ENCODE assay signal across 1 cellular context in genomic region chr5:43065384-43066230, GRCh38.
TF ChIP-seq lines count a peak whose summit lies in the region.

No MANE protein-coding gene starts in this region.

TF ChIP-seq in HepG2, 621 proteins besides CTCF, POLR2A, EP300 and RAD21 (continued from another document):
- TF ChIP-seq, protein P1, sequence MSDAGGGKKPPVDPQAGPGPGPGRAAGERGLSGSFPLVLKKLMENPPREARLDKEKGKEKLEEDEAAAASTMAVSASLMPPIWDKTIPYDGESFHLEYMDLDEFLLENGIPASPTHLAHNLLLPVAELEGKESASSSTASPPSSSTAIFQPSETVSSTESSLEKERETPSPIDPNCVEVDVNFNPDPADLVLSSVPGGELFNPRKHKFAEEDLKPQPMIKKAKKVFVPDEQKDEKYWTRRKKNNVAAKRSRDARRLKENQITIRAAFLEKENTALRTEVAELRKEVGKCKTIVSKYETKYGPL (CRISPR knock-in tag; IDR thresholded peaks at IDR 0.05) = no peak
